21 cellular contexts compared by ENCODE assay signal in the genomic region with DNA sequence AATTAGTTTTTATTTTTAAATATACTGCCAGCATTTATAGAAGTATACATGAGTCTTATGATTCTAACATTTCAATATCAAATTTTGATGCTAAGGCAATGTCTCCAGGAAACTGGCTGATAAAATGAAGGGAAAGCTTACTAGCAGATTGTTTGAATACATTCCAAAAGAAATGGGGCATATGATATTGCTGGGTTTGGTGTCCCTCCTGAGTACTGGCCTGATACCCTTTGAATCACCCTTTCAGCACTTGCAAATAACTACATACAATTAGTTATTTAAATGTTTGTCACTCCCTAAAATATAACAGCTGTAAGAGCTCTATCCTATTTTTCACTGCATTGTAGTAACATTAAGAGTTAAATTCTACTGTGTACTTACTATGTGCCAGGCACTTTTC.
"Had no signal": no experiment of that assay in that cellular context is flagged by ENCODE, and none has a peak within 500 bp of the region (broad histone marks: within the 10 kb centered on the region; RNA-seq: fewer than 3 reads in every experiment).

No MANE protein-coding gene starts in this region.

- H3K9me3 Mint-ChIP-seq: stimulated activated memory B cell treated with anti-CD40 and anti-IgM and Interleukin-4, amounts not matched to agents 10 μg/mL and 1 μg/mL and 100 μg/mL, for 72 hours; type B pancreatic cell had no signal

- H3K4me3 ChIP-seq: lung, ovary, sigmoid colon, skin epidermis, spleen, testis, tibial artery had no signal

- H3K27ac Mint-ChIP-seq: effector memory CD8-positive, alpha-beta T cell; memory B cell; natural killer cell; stimulated activated memory B cell treated with anti-CD40 and anti-IgM and Interleukin-4, amounts not matched to agents 10 μg/mL and 1 μg/mL and 100 μg/mL, for 72 hours; type B pancreatic cell had no signal

- H3K4me3 Mint-ChIP-seq: effector memory CD8-positive, alpha-beta T cell; memory B cell; natural killer cell; stimulated activated memory B cell treated with anti-CD40 and anti-IgM and Interleukin-4, amounts not matched to agents 10 μg/mL and 1 μg/mL and 100 μg/mL, for 72 hours; type B pancreatic cell had no signal

- H3K4me1 Mint-ChIP-seq: memory B cell; natural killer cell; stimulated activated memory B cell treated with anti-CD40 and anti-IgM and Interleukin-4, amounts not matched to agents 10 μg/mL and 1 μg/mL and 100 μg/mL, for 72 hours had no signal

- H3K4me1 ChIP-seq: sigmoid colon, spleen, testis, tibial artery had no signal

- DNase-seq: central memory CD4-positive, alpha-beta T cell; cortex of kidney; effector memory CD8-positive, alpha-beta T cell; head of caudate nucleus; hippocampal formation; left colon; natural killer cell; occipital lobe; ovary; sigmoid colon; spleen; stimulated activated CD4-positive, alpha-beta T cell treated with anti-CD3 and anti-CD28 coated beads, Interleukin-4, amount 100 ng/mL, for 4 hours; stimulated activated naive CD8-positive, alpha-beta T cell treated with anti-CD3 and anti-CD28 coated beads, Interleukin-15, Interleukin-2, amounts not matched to agents 100 U/mL and 50 U/mL, for 24 hours; substantia nigra; testis; tibial artery had no signal

- H3K36me3 ChIP-seq: ovary, sigmoid colon, spleen, tibial artery had no signal

- H3K27ac ChIP-seq: ovary, sigmoid colon, skin epidermis, spleen, testis, tibial artery had no signal

- H3K36me3 Mint-ChIP-seq: memory B cell; stimulated activated memory B cell treated with anti-CD40 and anti-IgM and Interleukin-4, amounts not matched to agents 10 μg/mL and 1 μg/mL and 100 μg/mL, for 72 hours; type B pancreatic cell had no signal

- H3K9me3 ChIP-seq: ovary, sigmoid colon, testis, tibial artery had no signal

- H3K27me3 ChIP-seq: ovary, sigmoid colon, spleen, testis, tibial artery had no signal

- ATAC-seq: effector memory CD8-positive, alpha-beta T cell; left colon; natural killer cell; stimulated activated memory B cell treated with anti-CD40 and anti-IgM and Interleukin-4, amounts not matched to agents 10 μg/mL and 1 μg/mL and 100 μg/mL, for 72 hours; stimulated activated naive CD8-positive, alpha-beta T cell treated with anti-CD3 and anti-CD28 coated beads, Interleukin-15, Interleukin-2, amounts not matched to agents 100 U/mL and 50 U/mL, for 24 hours had no signal

- H3K27me3 Mint-ChIP-seq: effector memory CD8-positive, alpha-beta T cell; memory B cell; stimulated activated memory B cell treated with anti-CD40 and anti-IgM and Interleukin-4, amounts not matched to agents 10 μg/mL and 1 μg/mL and 100 μg/mL, for 72 hours; type B pancreatic cell had no signal
